9 cellular contexts compared by ENCODE assay signal in genomic region chr5:132776932-132777208, GRCh38. TPM values are rescaled to one million over a fixed set of nuclear protein-coding genes. Genes with fewer than 3 reads are reported as not detected.
A peak's percentile ranks its signal among the peaks of the same experiment; 100 is the strongest.
DNase-seq lines count a peak whose midpoint lies in the region; ATAC-seq and TF ChIP-seq lines count a peak whose summit lies in the region.
"Had no signal": no experiment of that assay in that cellular context is flagged by ENCODE, and none has a peak within 500 bp of the region (broad histone marks: within the 10 kb centered on the region; RNA-seq: fewer than 3 reads in every experiment).

No MANE protein-coding gene starts in this region.

- H3K27ac ChIP-seq in right cardiac atrium (ENCODE audit: low read length) (peak overlapping the region; percentile 31), spleen (peak overlapping the region in 7 of 8 donors; percentile 49 to 82 (median 71))

- WGBS in right cardiac atrium: under 1% methylated on average over 41 of the region's 41 CpGs
- WGBS in spleen, 5 donors: 0 to 1% (median 0%) methylated on average over 1 to 41 of the region's 41 CpGs; no CpG with 5 or more reads in 1 of the 5 donors

- DNase-seq in right cardiac atrium (no peak), spleen (no peak), SIG-M5 (lab: John Stamatoyannopoulos, UW) (no peak), NCI-H1092 (lab: John Stamatoyannopoulos, UW) (no peak)
- no peak for DNase-seq in activated CD8-positive, alpha-beta memory T cell treated with anti-CD3 and anti-CD28 coated beads, Interleukin-2, amount 50 U/mL, for 4 hours
- DNase-seq: NCI-H1436 had no signal

- H3K4me3 ChIP-seq in right cardiac atrium (ENCODE audit: low read length): peak overlapping the region; percentile 95
- peak overlapping the region; percentile 50 to 94 (median 72) for H3K4me3 ChIP-seq in spleen

- no peaks in the 10 kb centered on the region for H3K9me3 ChIP-seq in right cardiac atrium (ENCODE audit: control insufficient read depth, low read length)
- no peaks in the 10 kb centered on the region for H3K9me3 ChIP-seq in spleen

- H3K36me3 ChIP-seq in spleen: no peaks in the 10 kb centered on the region

- TF ChIP-seq POLR2A in spleen (IDR thresholded peaks at IDR 0.05): no peak

- ATAC-seq in GM19467 (IDR thresholded peaks at IDR 0.05; ENCODE audit: unreplicated experiment) (peak; percentile 27), SK-N-SH treated with all-trans-retinoic acid at 6 μM for 48 hours (peak; percentile 9; the same call in 2 of the 3 replicates), right cardiac atrium (no peak), GM21526 (IDR thresholded peaks at IDR 0.05; ENCODE audit: low FRiP score, unreplicated experiment) (no peak)

- TF ChIP-seq CTCF in spleen (IDR thresholded peaks at IDR 0.05 in 8 of 11, conservative IDR thresholded peaks at IDR 0.05 in 3 of 11): no peak

- H3K4me1 ChIP-seq in right cardiac atrium (ENCODE audit: control insufficient read depth, insufficient read depth, low read length): peaks cover 24% of the 10 kb centered on the region
- peaks cover 0 to 46% (median 32%) of the 10 kb centered on the region in 6 donors for H3K4me1 ChIP-seq in spleen

- H3K27me3 ChIP-seq in right cardiac atrium (ENCODE audit: control insufficient read depth, insufficient read depth) (no peaks in the 10 kb centered on the region), spleen (replicated peaks in 1 of 7) (peaks cover 0 to 43% (median 11%) of the 10 kb centered on the region in 7 donors)

- intact Hi-C loops in right cardiac atrium (cut with DNase I): no loop called here
- intact Hi-C loops in spleen (cut with DNase I; ENCODE audit: low total_unique reads): no loop called here

TF ChIP-seq in SK-N-SH treated with all-trans-retinoic acid at 6 μM for 48 hours, 23 proteins besides CTCF, POLR2A, EP300 and RAD21:
- no peak for TF ChIP-seq SNAI2 (CRISPR knock-in tag; IDR thresholded peaks at IDR 0.05)

RNA-seq across cellular contexts. Expression of gene SEPTIN8, which starts 0.2 kb away (rescaled TPM):
- 10 to 100 TPM; 25.8 to 33.7 (median 31.0) TPM for total RNA-seq in right cardiac atrium
- polyA plus RNA-seq in right cardiac atrium: 17.7 TPM
- total RNA-seq in spleen: 10 to 100 TPM; 11.5 to 29.8 (median 19.8) TPM
- polyA plus RNA-seq in spleen: 10 to 100 TPM in 1 of 3 donors, 1 to 10 TPM in 2; 6.1 to 13.3 (median 7.5) TPM

RNA-seq across cellular contexts. Expression of gene CCNI2, which starts 29.6 kb away (rescaled TPM):
- total RNA-seq in right cardiac atrium (under 1 TPM in 1 of 4 donors, not detected in 3; 0.09 TPM), spleen (1 to 10 TPM in 5 of 7 donors, under 1 TPM in 2; 0.19 to 5.2 (median 1.1) TPM)
- polyA plus RNA-seq in right cardiac atrium (0.14 TPM), spleen (under 1 TPM; 0.32 to 0.91 (median 0.36) TPM)

RNA-seq across cellular contexts. Expression of gene SOWAHA, which starts 36.2 kb away (rescaled TPM):
- total RNA-seq in right cardiac atrium: under 1 TPM in 1 of 4 donors, not detected in 3; 0.11 TPM
- polyA plus RNA-seq in right cardiac atrium: 0.05 TPM
- total RNA-seq in spleen: not detected
- polyA plus RNA-seq in spleen: under 1 TPM; 0.03 to 0.56 (median 0.24) TPM

RNA-seq across cellular contexts. Expression of gene KIF3A, which starts 39.5 kb away (rescaled TPM):
- total RNA-seq in right cardiac atrium (1 to 10 TPM; 7.4 to 9.8 (median 9.2) TPM), spleen (10 to 100 TPM in 1 of 7 donors, 1 to 10 TPM in 6; 4.5 to 10.7 (median 7.9) TPM)
- polyA plus RNA-seq in right cardiac atrium (4.2 TPM), spleen (1 to 10 TPM; 1.3 to 2.4 (median 2.1) TPM)

RNA-seq across cellular contexts. Expression of gene SHROOM1, which starts 53.6 kb away (rescaled TPM):
- total RNA-seq in right cardiac atrium: 1 to 10 TPM; 2.9 to 5.3 (median 4.2) TPM
- 2.9 TPM for polyA plus RNA-seq in right cardiac atrium
- total RNA-seq in spleen: 10 to 100 TPM in 2 of 7 donors, 1 to 10 TPM in 5; 1.8 to 26.1 (median 4.0) TPM
- polyA plus RNA-seq in spleen: 1 to 10 TPM; 1.1 to 2.8 (median 1.4) TPM

Comparison
In these comparisons a context has a peak if more than half of its experiments do, and no peak if none do; other contexts are left out.
1. ATAC-seq: peak in GM19467 (single experiment) and SK-N-SH treated with all-trans-retinoic acid at 6 μM for 48 hours (single experiment); none in right cardiac atrium (0 of 2) and GM21526 (single experiment).